ENCODE assay signal across 8 cellular contexts in the genomic region with DNA sequence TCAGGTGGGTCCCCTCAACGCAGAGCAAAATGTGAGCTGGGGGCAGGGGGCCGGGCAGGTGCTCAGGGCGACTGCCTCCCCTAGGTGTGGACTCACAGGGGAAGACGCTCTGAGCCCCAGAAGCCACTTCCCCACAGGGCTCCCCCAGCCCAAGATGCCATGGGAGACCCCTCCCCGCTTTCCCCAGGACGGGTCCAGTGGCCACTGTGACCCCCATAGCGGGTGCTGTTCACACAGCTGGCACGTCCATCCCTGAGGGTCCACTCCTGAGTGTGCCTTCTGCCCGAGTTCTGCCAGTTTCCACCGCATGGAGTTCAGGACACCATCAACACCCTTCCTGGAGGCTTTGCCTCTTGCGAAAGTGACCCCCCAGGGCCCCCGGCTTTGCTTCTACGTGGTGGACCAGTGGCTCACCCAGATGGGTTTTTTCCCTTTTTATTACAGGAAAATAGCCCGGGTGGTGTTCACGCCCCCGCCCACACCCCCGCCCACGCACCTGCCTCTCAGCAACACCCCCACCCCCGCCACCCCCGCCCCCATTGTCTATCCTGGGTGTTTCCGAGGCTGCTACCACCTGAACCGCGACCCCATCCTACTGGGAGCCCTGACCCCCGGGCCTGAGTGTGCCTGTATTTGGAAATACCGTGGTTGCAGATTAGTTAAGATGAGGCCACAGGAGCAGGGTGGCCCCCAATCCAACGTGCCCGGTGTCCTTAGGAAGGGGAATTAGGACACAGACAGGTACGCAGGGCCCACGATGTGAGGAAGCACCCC. TPM values are rescaled to one million over a fixed set of nuclear protein-coding genes. Genes with fewer than 3 reads are reported as not detected.
A peak's percentile ranks its signal among the peaks of the same experiment; 100 is the strongest.
DNase-seq lines count a peak whose midpoint lies in the region; ATAC-seq and TF ChIP-seq lines count a peak whose summit lies in the region.

No MANE protein-coding gene starts in this region.

- intact Hi-C loops in CD14-positive monocyte (cut with micrococcal nuclease), result loop anchor here in 1 of 2 donors (1.0 to 5.0 kb wide), 2 partner anchors 8 to 35 kb away; no protein-coding TSS in a partner anchor

- no peak for TF ChIP-seq CTCF in CD14-positive monocyte (IDR thresholded peaks at IDR 0.05)
- TF ChIP-seq CTCF in GM13977 (IDR thresholded peaks at IDR 0.05; ENCODE audit: extremely low read depth, insufficient read depth, missing control alignments), result no peak

- H3K27ac Mint-ChIP-seq in CD14-positive monocyte, result peak overlapping the region; percentile 93 to 98 (median 95)
- H3K27ac Mint-ChIP-seq in activated naive CD4-positive, alpha-beta T cell treated with anti-CD3 and anti-CD28 coated beads, Interleukin-2, amount 10 ng/mL, durations not matched to agents 7 days and 5 days, result peak overlapping the region; percentile 93
- H3K27ac Mint-ChIP-seq in naive thymus-derived CD8-positive, alpha-beta T cell, result peak overlapping the region; percentile 92 to 97 (median 94)

- H3K4me1 Mint-ChIP-seq in CD14-positive monocyte, result peaks cover 58% of the 10 kb centered on the region
- H3K4me1 Mint-ChIP-seq in activated naive CD4-positive, alpha-beta T cell treated with anti-CD3 and anti-CD28 coated beads, Interleukin-2, amount 10 ng/mL, durations not matched to agents 7 days and 5 days, result peaks cover 30% of the 10 kb centered on the region
- H3K4me1 Mint-ChIP-seq in naive thymus-derived CD8-positive, alpha-beta T cell, result peaks cover 13 to 56% (median 40%) of the 10 kb centered on the region in 4 donors

- H3K36me3 Mint-ChIP-seq in CD14-positive monocyte, result peaks cover 34 to 48% of the 10 kb centered on the region in 2 donors
- no peaks in the 10 kb centered on the region for H3K36me3 Mint-ChIP-seq in activated naive CD4-positive, alpha-beta T cell treated with anti-CD3 and anti-CD28 coated beads, Interleukin-2, amount 10 ng/mL, durations not matched to agents 7 days and 5 days
- no peaks in the 10 kb centered on the region for H3K36me3 Mint-ChIP-seq in naive thymus-derived CD8-positive, alpha-beta T cell

- H3K27ac ChIP-seq in KOPT-K1 (ENCODE audit: low read depth, low read length, poor library complexity, severe bottlenecking), result peak overlapping the region; percentile 85

- H3K9me3 ChIP-seq in KOPT-K1 (ENCODE audit: insufficient read depth, low read length, poor library complexity, severe bottlenecking), result no peaks in the 10 kb centered on the region

- CTCF ChIA-PET in activated naive CD4-positive, alpha-beta T cell treated with anti-CD3 and anti-CD28 coated beads, Interleukin-2, amount 10 ng/mL, durations not matched to agents 7 days and 5 days (lab: Charles Lee), result interaction anchor here (1.9 to 2.4 kb wide), 2 partner anchors 13 to 254 kb away, joined by 6 to 10 read pairs; no protein-coding TSS in a partner anchor

- POLR2A ChIA-PET in naive thymus-derived CD8-positive, alpha-beta T cell (lab: Charles Lee), result interaction anchor here (1.1 to 2.4 kb wide), 11 partner anchors 10 to 52 kb away, joined by 3 to 41 read pairs (median 7); a partner anchor contains a TSS

- H3K4me3 Mint-ChIP-seq in CD14-positive monocyte, result peak overlapping the region; percentile 66 to 80
- H3K4me3 Mint-ChIP-seq in activated naive CD4-positive, alpha-beta T cell treated with anti-CD3 and anti-CD28 coated beads, Interleukin-2, amount 10 ng/mL, durations not matched to agents 7 days and 5 days, result peak overlapping the region; percentile 85
- H3K4me3 Mint-ChIP-seq in naive thymus-derived CD8-positive, alpha-beta T cell, result peak overlapping the region; percentile 82 to 93 (median 87)

- in situ Hi-C loops in GM13977 (cut with MboI; ENCODE audit: low pct_unique_long_range_greater_than_20kb, low sequenced_read_pairs, unreplicated experiment), result no loop called here

- H3K27me3 Mint-ChIP-seq in CD14-positive monocyte (ENCODE audit: low read depth in 3 of 3), result peaks cover 0 to 5% (median 0%) of the 10 kb centered on the region in 3 donors
- peaks cover 14% of the 10 kb centered on the region for H3K27me3 Mint-ChIP-seq in activated naive CD4-positive, alpha-beta T cell treated with anti-CD3 and anti-CD28 coated beads, Interleukin-2, amount 10 ng/mL, durations not matched to agents 7 days and 5 days
- H3K27me3 Mint-ChIP-seq in naive thymus-derived CD8-positive, alpha-beta T cell, result no peaks in the 10 kb centered on the region

- peak; percentile 50 for DNase-seq in CD14-positive monocyte (ENCODE audit: low spot score)
- peak; percentile 55 for DNase-seq in activated naive CD4-positive, alpha-beta T cell treated with anti-CD3 and anti-CD28 coated beads, Interleukin-2, amount 10 ng/mL, durations not matched to agents 7 days and 5 days
- peak in 3 of 10 donors; percentile 21 to 39 (median 22) for DNase-seq in naive thymus-derived CD8-positive, alpha-beta T cell
- DNase-seq in DMS 273 (lab: John Stamatoyannopoulos, UW; ENCODE audit: unreplicated experiment), result no peak
- no peak for DNase-seq in GM13977 (ENCODE audit: low spot score)
- no peak for DNase-seq in LoVo (ENCODE audit: low spot score)
- DNase-seq in middle frontal gyrus (ENCODE audit: extremely low spot score, low spot score), result no peak

- no peaks in the 10 kb centered on the region for H3K9me3 Mint-ChIP-seq in CD14-positive monocyte
- H3K9me3 Mint-ChIP-seq in activated naive CD4-positive, alpha-beta T cell treated with anti-CD3 and anti-CD28 coated beads, Interleukin-2, amount 10 ng/mL, durations not matched to agents 7 days and 5 days, result no peaks in the 10 kb centered on the region
- no peaks in the 10 kb centered on the region for H3K9me3 Mint-ChIP-seq in naive thymus-derived CD8-positive, alpha-beta T cell

- H3K36me3 ChIP-seq in KOPT-K1 (ENCODE audit: insufficient read depth, low read length), result no peaks in the 10 kb centered on the region

- peak in 1 of 2 donors; percentile 0 for ATAC-seq in naive thymus-derived CD8-positive, alpha-beta T cell

RNA-seq across cellular contexts. Expression of a gene that starts 32.0 kb away (rescaled TPM):
- polyA plus RNA-seq in CD14-positive monocyte, result 10 to 100 TPM; 49.1 to 72.2 TPM
- total RNA-seq in naive thymus-derived CD8-positive, alpha-beta T cell, result 10 to 100 TPM; 12.4 to 14.5 TPM
- 10 to 100 TPM in 1 of 3 donors, 1 to 10 TPM in 2; 7.6 to 18.4 (median 8.2) TPM for polyA plus RNA-seq in naive thymus-derived CD8-positive, alpha-beta T cell

RNA-seq across cellular contexts. Expression of a gene that starts 46.2 kb away (rescaled TPM):
- polyA plus RNA-seq in CD14-positive monocyte, result 10 to 100 TPM; 20.1 to 25.5 TPM
- 10 to 100 TPM; 61.4 to 64.1 TPM for total RNA-seq in naive thymus-derived CD8-positive, alpha-beta T cell
- 10 to 100 TPM; 23.0 to 34.6 (median 23.6) TPM for polyA plus RNA-seq in naive thymus-derived CD8-positive, alpha-beta T cell

RNA-seq across cellular contexts. Expression of a gene that starts 52.8 kb away (rescaled TPM):
- 1 to 10 TPM; 7.4 to 7.6 TPM for polyA plus RNA-seq in CD14-positive monocyte
- total RNA-seq in naive thymus-derived CD8-positive, alpha-beta T cell, result 10 to 100 TPM; 46.9 to 49.0 TPM
- polyA plus RNA-seq in naive thymus-derived CD8-positive, alpha-beta T cell, result 10 to 100 TPM; 19.3 to 21.5 (median 20.2) TPM

Comparison
In these comparisons a context has a peak if more than half of its experiments do, and no peak if none do; other contexts are left out.
1. DNase-seq: peak in CD14-positive monocyte (single experiment) and activated naive CD4-positive, alpha-beta T cell treated with anti-CD3 and anti-CD28 coated beads, Interleukin-2, amount 10 ng/mL, durations not matched to agents 7 days and 5 days (single experiment); none in DMS 273 (single experiment), GM13977 (single experiment), LoVo (single experiment) and middle frontal gyrus (single experiment).
2. Peak in every context shown above with its lines, with median percentiles within 50 percentile points of each other: H3K27ac Mint-ChIP-seq and H3K4me3 Mint-ChIP-seq.